In the genomic region with DNA sequence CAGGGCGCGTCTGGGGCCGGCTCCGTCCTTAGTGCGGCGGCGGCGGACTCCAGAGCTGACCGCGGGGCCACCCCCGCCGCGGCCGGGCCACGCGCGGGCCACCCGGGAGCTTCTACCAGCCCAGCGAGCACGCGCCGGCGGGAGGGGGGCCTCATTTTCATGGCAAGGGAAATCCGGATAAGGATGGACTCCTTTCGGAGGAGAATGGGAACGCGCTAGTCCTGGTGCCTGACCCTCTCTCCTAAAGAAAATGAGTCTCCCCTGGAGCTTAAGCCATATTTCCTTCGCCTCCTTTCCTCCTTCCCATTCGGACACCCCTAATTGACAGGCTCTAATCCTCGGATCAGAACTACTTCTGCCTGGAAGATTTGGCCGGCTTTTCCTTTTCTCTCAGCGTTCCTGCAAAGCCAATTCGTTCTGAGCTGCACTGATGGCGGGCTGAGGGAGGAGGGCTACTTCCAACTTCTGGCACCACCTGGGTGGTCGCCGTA, we compare ENCODE assay signal across 9 cellular contexts.
DNase-seq lines count a peak whose midpoint lies in the region; ATAC-seq and TF ChIP-seq lines count a peak whose summit lies in the region.
"Had no signal": no experiment of that assay in that cellular context is flagged by ENCODE, and none has a peak within 500 bp of the region (broad histone marks: within the 10 kb centered on the region; RNA-seq: fewer than 3 reads in every experiment).

No MANE protein-coding gene starts in this region.

- H3K9me3 Mint-ChIP-seq in stimulated activated naive B cell treated with anti-CD40 and anti-IgM and Interleukin-4, amounts not matched to agents 10 μg/mL and 1 μg/mL and 100 μg/mL, for 72 hours: peaks cover 0 to 1% of the 10 kb centered on the region in 2 donors

- peaks cover 9 to 20% of the 10 kb centered on the region in 2 donors for H3K4me1 Mint-ChIP-seq in stimulated activated naive B cell treated with anti-CD40 and anti-IgM and Interleukin-4, amounts not matched to agents 10 μg/mL and 1 μg/mL and 100 μg/mL, for 72 hours

- H3K27ac ChIP-seq in HUES48 (ENCODE audit: low read depth, low read length): peak overlapping the region; percentile 42

- H3K27me3 Mint-ChIP-seq in stimulated activated naive B cell treated with anti-CD40 and anti-IgM and Interleukin-4, amounts not matched to agents 10 μg/mL and 1 μg/mL and 100 μg/mL, for 72 hours: peaks cover 26 to 50% of the 10 kb centered on the region in 2 donors

- H3K9ac ChIP-seq in HUES48 (ENCODE audit: low read depth, low read length): peak overlapping the region; percentile 7; the same call in 1 of the 2 replicates
- no peak overlapping the region for H3K9ac ChIP-seq in iPS-15b (ENCODE audit: low read depth, low read length)

- peaks cover 10% of the 10 kb centered on the region for H3K27me3 ChIP-seq in HUES48 (ENCODE audit: control insufficient read depth, insufficient read depth, low read length)
- peaks cover 11% of the 10 kb centered on the region for H3K27me3 ChIP-seq in iPS-15b (ENCODE audit: control insufficient read depth, insufficient read depth, low read length)

- TF ChIP-seq CTCF in astrocyte of the spinal cord (IDR thresholded peaks at IDR 0.05; ENCODE audit: low read depth, low read length): no peak

- no peaks in the 10 kb centered on the region for H3K36me3 ChIP-seq in HUES48 (ENCODE audit: control insufficient read depth, insufficient read depth, low read length)
- no peaks in the 10 kb centered on the region for H3K36me3 ChIP-seq in iPS-15b (ENCODE audit: control insufficient read depth, insufficient read depth, low read length)

- H3K4me3 ChIP-seq in HUES48 (ENCODE audit: low read depth, low read length) (peak overlapping the region; percentile 76), astrocyte of the spinal cord (ENCODE audit: low read depth, low read length) (peak overlapping the region; percentile 59), iPS-15b (ENCODE audit: low read depth, low read length) (peak overlapping the region; percentile 73)

- ATAC-seq in stimulated activated naive B cell treated with anti-CD40 and anti-IgM and Interleukin-4, amounts not matched to agents 10 μg/mL and 1 μg/mL and 100 μg/mL, for 72 hours (replicated peaks): no peak
- ATAC-seq: HCT116 had no signal

- H3K9me3 ChIP-seq in HUES48 (ENCODE audit: control insufficient read depth, insufficient read depth, low read length): no peaks in the 10 kb centered on the region
- H3K9me3 ChIP-seq in iPS-15b (ENCODE audit: control insufficient read depth, insufficient read depth, low read length): no peaks in the 10 kb centered on the region

- no peak overlapping the region for H3K27ac Mint-ChIP-seq in stimulated activated naive B cell treated with anti-CD40 and anti-IgM and Interleukin-4, amounts not matched to agents 10 μg/mL and 1 μg/mL and 100 μg/mL, for 72 hours

- H3K36me3 Mint-ChIP-seq in stimulated activated naive B cell treated with anti-CD40 and anti-IgM and Interleukin-4, amounts not matched to agents 10 μg/mL and 1 μg/mL and 100 μg/mL, for 72 hours: peaks cover 0 to 4% of the 10 kb centered on the region in 2 donors

- peak overlapping the region; percentile 59 to 64 for H3K4me3 Mint-ChIP-seq in stimulated activated naive B cell treated with anti-CD40 and anti-IgM and Interleukin-4, amounts not matched to agents 10 μg/mL and 1 μg/mL and 100 μg/mL, for 72 hours

- H3K4me1 ChIP-seq in HUES48 (ENCODE audit: control insufficient read depth, insufficient read depth, low read length): peaks cover 20% of the 10 kb centered on the region
- H3K4me1 ChIP-seq in iPS-15b (ENCODE audit: control insufficient read depth, insufficient read depth, low read length): peaks cover 6% of the 10 kb centered on the region

- peak; percentile 65 for DNase-seq in astrocyte of the spinal cord (ENCODE audit: low read depth, low spot score)
- DNase-seq in stimulated activated naive B cell treated with anti-CD40 and anti-IgM and Interleukin-4, amounts not matched to agents 10 μg/mL and 1 μg/mL and 100 μg/mL, for 72 hours: no peak
- no peak for DNase-seq in NCI-H345 (lab: John Stamatoyannopoulos, UW)
- no peak for DNase-seq in UCSD-AML1 (lab: John Stamatoyannopoulos, UW; ENCODE audit: unreplicated experiment)
- no peak for DNase-seq in putamen (ENCODE audit: low spot score)
- no peak for DNase-seq in NOMO-1 treated with DMSO at 0.1 percent for 48 hours (lab: John Stamatoyannopoulos, UW; ENCODE audit: unreplicated experiment)

- in situ Hi-C loops in astrocyte of the spinal cord (cut with HindIII; ENCODE audit: low sequenced_read_pairs): no loop called here
